9 cellular contexts compared by ENCODE assay signal in genomic region chr14:100236873-100237272, GRCh38. TPM values are rescaled to one million over a fixed set of nuclear protein-coding genes. Genes with fewer than 3 reads are reported as not detected.
DNase-seq lines count a peak whose midpoint lies in the region; ATAC-seq and TF ChIP-seq lines count a peak whose summit lies in the region.
"Had no signal": no experiment of that assay in that cellular context is flagged by ENCODE, and none has a peak within 500 bp of the region (broad histone marks: within the 10 kb centered on the region; RNA-seq: fewer than 3 reads in every experiment).

No MANE protein-coding gene starts in this region.

- H3K27ac ChIP-seq in CD8-positive, alpha-beta memory T cell (ENCODE audit: low read depth, low read length): no peak overlapping the region

- H3K9me3 ChIP-seq in CD8-positive, alpha-beta memory T cell (ENCODE audit: low read length): no peaks in the 10 kb centered on the region

- peaks cover 0 to 29% (median 2%) of the 10 kb centered on the region in 3 donors for H3K36me3 Mint-ChIP-seq in CD8-positive, alpha-beta memory T cell
- peaks cover 72% of the 10 kb centered on the region for H3K36me3 Mint-ChIP-seq in dendritic cell treated with granulocyte-macrophage colony-stimulating factor and Interleukin-4, amounts not matched to agents 40 ng/mL and 50 ng/mL, for 4 days (ENCODE audit: low read depth)
- H3K36me3 Mint-ChIP-seq in neural crest cell (ENCODE audit: low read depth): peaks cover 7% of the 10 kb centered on the region

- TF ChIP-seq CTCF in LNCaP clone FGC (IDR thresholded peaks at IDR 0.05; ENCODE audit: control insufficient read depth, extremely low read depth, insufficient read depth) (no peak), neural crest cell (conservative IDR thresholded peaks at IDR 0.05) (no peak)

- POLR2A ChIA-PET in CD8-positive, alpha-beta memory T cell (lab: Charles Lee): interaction anchor here (0.7 to 1.8 kb wide), 7 partner anchors 9 to 22 kb away, joined by 3 to 10 read pairs (median 3); no protein-coding TSS in a partner anchor

- peak overlapping the region; percentile 66 to 99 (median 96) for H3K27ac Mint-ChIP-seq in CD8-positive, alpha-beta memory T cell
- peak overlapping the region; percentile 91 for H3K27ac Mint-ChIP-seq in dendritic cell treated with granulocyte-macrophage colony-stimulating factor and Interleukin-4, amounts not matched to agents 40 ng/mL and 50 ng/mL, for 4 days
- H3K27ac Mint-ChIP-seq in neural crest cell (ENCODE audit: unreplicated experiment): peak overlapping the region; percentile 10

- ATAC-seq in HG03469 (IDR thresholded peaks at IDR 0.05; ENCODE audit: unreplicated experiment): no peak
- ATAC-seq in GM21447 (IDR thresholded peaks at IDR 0.05; ENCODE audit: unreplicated experiment): no peak
- ATAC-seq in HG03139 (IDR thresholded peaks at IDR 0.05; ENCODE audit: unreplicated experiment): no peak

- DNase-seq in CD8-positive, alpha-beta memory T cell: no peak
- DNase-seq in LNCaP clone FGC (ENCODE audit: low read depth) (no peak), neural crest cell (ENCODE audit: low read depth, low spot score) (no peak), retina (no peak)
- DNase-seq: NCI-H2081 treated with DMSO at 0.1 percent for 48 hours had no signal

- H3K36me3 ChIP-seq in CD8-positive, alpha-beta memory T cell (ENCODE audit: insufficient read depth, low read length): no peaks in the 10 kb centered on the region

- CTCF ChIA-PET in CD8-positive, alpha-beta memory T cell (lab: Charles Lee): interaction anchor here (0.7 to 4.5 kb wide), 6 partner anchors 10 to 44 kb away, joined by 3 to 37 read pairs (median 6); no protein-coding TSS in a partner anchor

- intact Hi-C loops in dendritic cell treated with granulocyte-macrophage colony-stimulating factor and Interleukin-4, amounts not matched to agents 40 ng/mL and 50 ng/mL, for 4 days (cut with micrococcal nuclease): loop anchor here (2.0 kb wide), 2 partner anchors 14 to 70 kb away; no protein-coding TSS in a partner anchor

- H3K27me3 ChIP-seq in CD8-positive, alpha-beta memory T cell (ENCODE audit: insufficient read depth, low read length, poor library complexity, severe bottlenecking): no peaks in the 10 kb centered on the region

- peak overlapping the region; percentile 88 to 96 (median 93) for H3K4me3 Mint-ChIP-seq in CD8-positive, alpha-beta memory T cell
- H3K4me3 Mint-ChIP-seq in dendritic cell treated with granulocyte-macrophage colony-stimulating factor and Interleukin-4, amounts not matched to agents 40 ng/mL and 50 ng/mL, for 4 days: peak overlapping the region; percentile 92
- H3K4me3 Mint-ChIP-seq in neural crest cell: peak overlapping the region; percentile 94

- H3K4me3 ChIP-seq in CD8-positive, alpha-beta memory T cell (ENCODE audit: low read length): peak overlapping the region; percentile 73
- H3K4me3 ChIP-seq in LNCaP clone FGC (ENCODE audit: low read depth, low read length): peak overlapping the region; percentile 74

- H3K4me1 Mint-ChIP-seq in CD8-positive, alpha-beta memory T cell: peaks cover 43 to 57% (median 55%) of the 10 kb centered on the region in 3 donors
- H3K4me1 Mint-ChIP-seq in dendritic cell treated with granulocyte-macrophage colony-stimulating factor and Interleukin-4, amounts not matched to agents 40 ng/mL and 50 ng/mL, for 4 days (ENCODE audit: low read depth): peaks cover 43% of the 10 kb centered on the region
- H3K4me1 Mint-ChIP-seq in neural crest cell: peaks cover 45% of the 10 kb centered on the region

- no peaks in the 10 kb centered on the region for H3K9me3 Mint-ChIP-seq in CD8-positive, alpha-beta memory T cell
- no peaks in the 10 kb centered on the region for H3K9me3 Mint-ChIP-seq in dendritic cell treated with granulocyte-macrophage colony-stimulating factor and Interleukin-4, amounts not matched to agents 40 ng/mL and 50 ng/mL, for 4 days
- no peaks in the 10 kb centered on the region for H3K9me3 Mint-ChIP-seq in neural crest cell

- H3K27me3 Mint-ChIP-seq in CD8-positive, alpha-beta memory T cell: peaks cover 0 to 1% of the 10 kb centered on the region in 2 donors
- no peaks in the 10 kb centered on the region for H3K27me3 Mint-ChIP-seq in dendritic cell treated with granulocyte-macrophage colony-stimulating factor and Interleukin-4, amounts not matched to agents 40 ng/mL and 50 ng/mL, for 4 days
- peaks cover 2% of the 10 kb centered on the region for H3K27me3 Mint-ChIP-seq in neural crest cell (ENCODE audit: low read depth)

- peaks cover 49% of the 10 kb centered on the region for H3K4me1 ChIP-seq in CD8-positive, alpha-beta memory T cell (ENCODE audit: insufficient read depth, low read length)

RNA-seq across cellular contexts. Expression of gene YY1, which starts 2.1 kb away (rescaled TPM):
- total RNA-seq in CD8-positive, alpha-beta memory T cell: 100 to 1,000 TPM; 109 to 116 TPM
- 24.2 TPM for polyA plus RNA-seq in CD8-positive, alpha-beta memory T cell
- 72.0 and 79.9 TPM in 2 replicates for total RNA-seq in neural crest cell

Comparison
In these comparisons a context has a peak if more than half of its experiments do, and no peak if none do; other contexts are left out.
1. H3K27ac Mint-ChIP-seq: peak in every context shown above with its lines; median percentile 96 in CD8-positive, alpha-beta memory T cell; 91 in dendritic cell treated with granulocyte-macrophage colony-stimulating factor and Interleukin-4, amounts not matched to agents 40 ng/mL and 50 ng/mL, for 4 days; 10 in neural crest cell.